Comparison of ENCODE assay signal across 8 cellular contexts in the genomic region with DNA sequence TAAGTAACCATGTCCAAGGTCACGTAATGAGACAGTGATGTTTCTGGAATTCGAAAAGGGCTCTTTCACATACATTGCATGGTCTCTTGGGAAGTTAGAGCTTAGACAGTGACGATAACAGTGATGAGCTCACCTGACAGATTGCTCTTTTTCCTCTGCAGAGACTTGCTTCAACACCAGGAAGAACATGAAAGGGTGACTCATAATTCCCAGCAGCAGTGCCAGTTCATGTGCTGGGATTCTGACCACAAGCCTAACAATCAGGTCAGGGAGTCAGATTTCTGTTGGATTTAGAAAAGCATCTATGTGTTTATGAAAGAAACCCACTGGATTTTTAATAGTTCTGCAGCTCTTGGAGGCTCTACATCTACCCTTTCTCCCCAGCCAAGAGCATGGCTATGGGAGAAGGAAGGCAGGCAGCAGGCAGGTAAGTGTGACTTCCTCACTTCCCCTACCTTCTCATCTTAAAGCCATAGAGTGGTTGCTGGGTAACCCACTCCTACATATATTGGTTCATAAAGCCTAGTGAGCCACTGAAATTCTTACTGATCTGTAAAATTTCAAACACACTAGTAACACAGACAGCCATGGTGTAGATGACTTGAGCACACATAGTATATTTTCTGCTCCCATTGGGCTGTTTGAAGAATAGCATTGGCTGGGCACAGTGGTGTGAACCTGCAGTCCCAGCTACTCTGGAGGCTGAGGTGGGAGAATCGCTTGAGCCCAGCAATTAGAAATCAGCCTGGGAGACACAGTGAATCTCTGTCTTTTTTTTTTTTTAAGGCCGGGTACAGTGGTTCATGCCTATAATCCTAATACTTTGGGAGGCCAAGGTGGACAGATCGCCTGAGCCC. TPM values are rescaled to one million over a fixed set of nuclear protein-coding genes. Genes with fewer than 3 reads are reported as not detected.
DNase-seq lines count a peak whose midpoint lies in the region; ATAC-seq, FAIRE-seq and TF ChIP-seq lines count a peak whose summit lies in the region.

No MANE protein-coding gene starts in this region.

- ATAC-seq in GM18498 (IDR thresholded peaks at IDR 0.05; ENCODE audit: unreplicated experiment) (peak; percentile 54), pancreas (peak; percentile 92 to 97 (median 96)), GM21526 (IDR thresholded peaks at IDR 0.05; ENCODE audit: low FRiP score, unreplicated experiment) (no peak)

- no peaks in the 10 kb centered on the region for H3K27me3 ChIP-seq in pancreas

- no peak for FAIRE-seq in pancreas (lab: Jason Lieb, UNC)

- peak; percentile 7; the same call in 1 of the 2 replicates for TF ChIP-seq RAD21 in Ishikawa (IDR thresholded peaks at IDR 0.05; ENCODE audit: low read depth)

- H3K4me3 ChIP-seq in choroid plexus epithelial cell (ENCODE audit: low read depth, low read length), result no peak overlapping the region
- H3K4me3 ChIP-seq in pancreas, result peak overlapping the region in 1 of 4 donors; percentile 8

- peaks cover 5 to 21% (median 7%) of the 10 kb centered on the region in 3 donors for H3K4me1 ChIP-seq in pancreas

- intact Hi-C loops in pancreas (cut with DNase I), result loop anchor here in 1 of 3 donors (10.0 kb wide), 2 partner anchors 47 to 63 kb away; a partner anchor contains a TSS

- no peaks in the 10 kb centered on the region for H3K9me3 ChIP-seq in pancreas

- H3K36me3 ChIP-seq in pancreas, result no peaks in the 10 kb centered on the region

- DNase-seq in choroid plexus epithelial cell (ENCODE audit: low read depth), result peak; percentile 99
- DNase-seq in pancreas, result peak in 4 of 6 donors; percentile 66 to 90 (median 71)
- no peak for DNase-seq in activated CD4-positive, CD25-positive, alpha-beta regulatory T cell treated with anti-CD3 and anti-CD28 coated beads, Interleukin-2, amount 50 U/mL, for 72 hours
- DNase-seq in caudate nucleus (lab: John Stamatoyannopoulos, UW), result no peak
- DNase-seq in pons (ENCODE audit: low spot score), result no peak

- TF ChIP-seq EP300 in Ishikawa (IDR thresholded peaks at IDR 0.05; ENCODE audit: borderline replicate concordance), result peak; percentile 80; the same call in 1 of the 2 replicates

- TF ChIP-seq CTCF in choroid plexus epithelial cell (conservative IDR thresholded peaks at IDR 0.05; ENCODE audit: low read depth, low read length) (no peak), pancreas (IDR thresholded peaks at IDR 0.05) (no peak)

- peak overlapping the region in 3 of 4 donors; percentile 1 to 84 (median 70) for H3K27ac ChIP-seq in pancreas
- no peak overlapping the region for H3K27ac ChIP-seq in caudate nucleus (ENCODE audit: low read depth, low read length)

- 72 to 73% methylated on average over 6 of the region's 6 CpGs for WGBS in pancreas, 2 donors

TF ChIP-seq in Ishikawa, 13 proteins besides CTCF, POLR2A, EP300 and RAD21:
- no peak for TF ChIP-seq EGR1 (IDR thresholded peaks at IDR 0.05)
- TF ChIP-seq TEAD4 (IDR thresholded peaks at IDR 0.05), result peak; percentile 28; the same call in 1 of the 2 replicates
- TF ChIP-seq TAF1 (IDR thresholded peaks at IDR 0.05; ENCODE audit: low read depth), result no peak
- TF ChIP-seq YY1 (IDR thresholded peaks at IDR 0.05; ENCODE audit: low read depth), result 0 out of 2 replicates have a peak, but pooled peaks have one; percentile 17
- peak; percentile 68 for TF ChIP-seq TCF12 (IDR thresholded peaks at IDR 0.05; ENCODE audit: low read depth)
- peak; percentile 84 for TF ChIP-seq NFIC (IDR thresholded peaks at IDR 0.05)

RNA-seq across cellular contexts. Expression of a gene that starts 44.4 kb away (rescaled TPM):
- 10 to 100 TPM; 24.8 to 77.8 (median 40.7) TPM for total RNA-seq in pancreas
- 10 to 100 TPM in 1 of 2 donors, 1 to 10 TPM in 1; 5.4 to 13.7 TPM for polyA plus RNA-seq in pancreas

Comparison
In these comparisons a context has a peak if more than half of its experiments do, and no peak if none do; other contexts are left out.
1. DNase-seq: peak in choroid plexus epithelial cell (single experiment) and pancreas (4 of 6); none in activated CD4-positive, CD25-positive, alpha-beta regulatory T cell treated with anti-CD3 and anti-CD28 coated beads, Interleukin-2, amount 50 U/mL, for 72 hours (single experiment), caudate nucleus (0 of 61) and pons (single experiment).